18 cellular contexts compared by ENCODE assay signal in genomic region chr11:36268337-36268931, GRCh38.
"Had no signal": no experiment of that assay in that cellular context is flagged by ENCODE, and none has a peak within 500 bp of the region (broad histone marks: within the 10 kb centered on the region; RNA-seq: fewer than 3 reads in every experiment).

No MANE protein-coding gene starts in this region.

- H3K27ac Mint-ChIP-seq: mesothelial cell of epicardium; naive B cell; natural killer cell treated with Interleukin-12 subunit alpha and Interleukin-12 subunit beta and Interleukin-15 and Interleukin-18, amount 100 ng/mL, for 72 hours; stimulated activated effector memory CD8-positive, alpha-beta T cell treated with anti-CD3 and anti-CD28 coated beads, Interleukin-12 subunit alpha, Interleukin-12 subunit beta, amount 100 ng/mL, for 72 hours had no signal

- H3K4me3 Mint-ChIP-seq: mesothelial cell of epicardium; naive B cell; natural killer cell treated with Interleukin-12 subunit alpha and Interleukin-12 subunit beta and Interleukin-15 and Interleukin-18, amount 100 ng/mL, for 72 hours; neural crest cell; stimulated activated effector memory CD8-positive, alpha-beta T cell treated with anti-CD3 and anti-CD28 coated beads, Interleukin-12 subunit alpha, Interleukin-12 subunit beta, amount 100 ng/mL, for 72 hours had no signal

- H3K9me3 Mint-ChIP-seq: natural killer cell treated with Interleukin-12 subunit alpha and Interleukin-12 subunit beta and Interleukin-15 and Interleukin-18, amount 100 ng/mL, for 72 hours; neural crest cell; stimulated activated effector memory CD8-positive, alpha-beta T cell treated with anti-CD3 and anti-CD28 coated beads, Interleukin-12 subunit alpha, Interleukin-12 subunit beta, amount 100 ng/mL, for 72 hours had no signal

- DNase-seq: dorsolateral prefrontal cortex; effector CD4-positive, alpha-beta T cell; foreskin fibroblast; gastrocnemius medialis; mesenchymal stem cell; mucosa of descending colon; naive B cell; ovary; stimulated activated CD4-positive, alpha-beta T cell treated with anti-CD3 and anti-CD28 coated beads, Interleukin-2, amount 100 ng/mL, for 24 hours; stimulated activated CD4-positive, alpha-beta T cell treated with anti-CD3 and anti-CD28 coated beads, Interleukin-4, amount 100 ng/mL, for 24 hours; stimulated activated naive CD4-positive, alpha-beta T cell treated with Interleukin-2 at 50 U/mL for 16 hours; stomach; thyroid gland had no signal

- ATAC-seq: gastrocnemius medialis; mucosa of descending colon; natural killer cell treated with Interleukin-12 subunit alpha and Interleukin-12 subunit beta and Interleukin-15 and Interleukin-18, amount 100 ng/mL, for 72 hours; sciatic nerve; stimulated activated effector memory CD8-positive, alpha-beta T cell treated with anti-CD3 and anti-CD28 coated beads, Interleukin-12 subunit alpha, Interleukin-12 subunit beta, amount 100 ng/mL, for 72 hours had no signal

- H3K4me1 Mint-ChIP-seq: stimulated activated effector memory CD8-positive, alpha-beta T cell treated with anti-CD3 and anti-CD28 coated beads, Interleukin-12 subunit alpha, Interleukin-12 subunit beta, amount 100 ng/mL, for 72 hours had no signal
